In genomic region chr6:36625161-36625919, GRCh38 we compare ENCODE assay signal across 12 cellular contexts. TPM values are rescaled to one million over a fixed set of nuclear protein-coding genes. Genes with fewer than 3 reads are reported as not detected.
DNase-seq lines count a peak whose midpoint lies in the region; ATAC-seq, FAIRE-seq and TF ChIP-seq lines count a peak whose summit lies in the region.
"Had no signal": no experiment of that assay in that cellular context is flagged by ENCODE, and none has a peak within 500 bp of the region (broad histone marks: within the 10 kb centered on the region; RNA-seq: fewer than 3 reads in every experiment).

No MANE protein-coding gene starts in this region.

- no peak overlapping the region for H3K4me3 Mint-ChIP-seq in WTC11

- intact Hi-C loops in posterior vena cava (cut with DNase I) = loop anchor here in 1 of 2 donors (10.0 kb wide), 1 partner anchor 109 kb away; no protein-coding TSS in a partner anchor

- H3K27me3 Mint-ChIP-seq in WTC11 (ENCODE audit: low read depth) = no peaks in the 10 kb centered on the region

- H3K36me3 Mint-ChIP-seq in WTC11 = no peaks in the 10 kb centered on the region

- no peak for TF ChIP-seq CTCF in WTC11 (IDR thresholded peaks at IDR 0.05)

- peak; percentile 32 for DNase-seq in Caki2 (ENCODE audit: low read depth)
- peak; percentile 30 to 78 for DNase-seq in NCI-H2081 (lab: John Stamatoyannopoulos, UW)
- peak; percentile 36 for DNase-seq in dedifferentiated amniotic fluid mesenchymal stem cell (ENCODE audit: extremely low spot score)
- peak; percentile 76 for DNase-seq in posterior vena cava (ENCODE audit: low spot score)
- DNase-seq in stimulated activated CD4-positive, alpha-beta T cell treated with anti-CD3 and anti-CD28 coated beads, Interleukin-15, amount 100 ng/mL, for 24 hours = no peak
- no peak for DNase-seq in MV-4-11 (lab: John Stamatoyannopoulos, UW)
- no peak for DNase-seq in frontal cortex (ENCODE audit: low spot score in 2 of 2)
- DNase-seq in WTC11 (ENCODE audit: low spot score) = no peak
- DNase-seq: activated CD4-positive, alpha-beta T cell treated with anti-CD3 and anti-CD28 coated beads for 1 hour; MM.1S had no signal

- peaks cover 6% of the 10 kb centered on the region for H3K4me1 Mint-ChIP-seq in WTC11

- CTCF ChIA-PET in WTC11 (lab: Charles Lee) = interaction anchor here (1.3 to 2.3 kb wide), 6 partner anchors 54 to 157 kb away, joined by 3 to 11 read pairs (median 6); partner anchors contain the start of gene CDKN1A

- no peak for ATAC-seq in WTC11
- ATAC-seq: HCT116 had no signal

- no peak overlapping the region for H3K27ac Mint-ChIP-seq in WTC11

- POLR2A ChIA-PET in WTC11 (lab: Charles Lee) = no interaction called here

- no peak for FAIRE-seq in frontal cortex (lab: Jason Lieb, UNC)
- FAIRE-seq: colon had no signal

- in situ Hi-C loops in Caki2 (cut with HindIII; ENCODE audit: low pct_unique_long_range_greater_than_20kb, low sequenced_read_pairs) = no loop called here

- H3K9me3 Mint-ChIP-seq in WTC11 = no peaks in the 10 kb centered on the region

TF ChIP-seq in WTC11, 78 proteins besides CTCF, POLR2A, EP300 and RAD21:
- TF ChIP-seq STAT6 (CRISPR knock-in tag; conservative IDR thresholded peaks at IDR 0.05; ENCODE audit: low read depth) = no peak
- no peak for TF ChIP-seq NFE2L1 (CRISPR knock-in tag; IDR thresholded peaks at IDR 0.05)
- no peak for TF ChIP-seq JUN (CRISPR knock-in tag; IDR thresholded peaks at IDR 0.05)
- TF ChIP-seq NR1H2 (CRISPR knock-in tag; IDR thresholded peaks at IDR 0.05) = no peak
- no peak for TF ChIP-seq MLX (CRISPR knock-in tag; IDR thresholded peaks at IDR 0.05)
- TF ChIP-seq IRF1 (CRISPR knock-in tag; IDR thresholded peaks at IDR 0.05) = no peak
- no peak for TF ChIP-seq EMX1 (CRISPR knock-in tag; IDR thresholded peaks at IDR 0.05)
- TF ChIP-seq SOX15 (CRISPR knock-in tag; IDR thresholded peaks at IDR 0.05) = no peak
- TF ChIP-seq HMGXB4 (CRISPR knock-in tag; IDR thresholded peaks at IDR 0.05) = no peak
- TF ChIP-seq TEAD1 (CRISPR knock-in tag; IDR thresholded peaks at IDR 0.05) = no peak
- TF ChIP-seq ZSCAN18 (CRISPR knock-in tag; IDR thresholded peaks at IDR 0.05) = no peak
- TF ChIP-seq FOXJ3 (CRISPR knock-in tag; IDR thresholded peaks at IDR 0.05; ENCODE audit: borderline replicate concordance) = no peak
- no peak for TF ChIP-seq NFATC4 (CRISPR knock-in tag; IDR thresholded peaks at IDR 0.05)
- TF ChIP-seq ZNF263 (CRISPR knock-in tag; IDR thresholded peaks at IDR 0.05; ENCODE audit: low read depth) = no peak
- no peak for TF ChIP-seq PRRX2 (CRISPR knock-in tag; IDR thresholded peaks at IDR 0.05)
- TF ChIP-seq ZNF396 (CRISPR knock-in tag; IDR thresholded peaks at IDR 0.05; ENCODE audit: borderline replicate concordance) = no peak
- TF ChIP-seq ZNF416 (CRISPR knock-in tag; IDR thresholded peaks at IDR 0.05) = no peak
- TF ChIP-seq ZBTB43 (CRISPR knock-in tag; IDR thresholded peaks at IDR 0.05) = no peak
- TF ChIP-seq ERG (CRISPR knock-in tag; IDR thresholded peaks at IDR 0.05) = no peak

RNA-seq across cellular contexts. Expression of gene SRSF3, which starts 31.2 kb away (rescaled TPM):
- 239 and 247 TPM in 2 replicates for total RNA-seq in Caki2 (2014; rRNA removed; shearing (Covaris generic); ENCODE audit: low replicate concordance)
- total RNA-seq in posterior vena cava (100 to 1,000 TPM; 170 to 190 TPM), frontal cortex (217 TPM), WTC11 (2021) (554 to 645 TPM (median 644 TPM) in 3 replicates)

RNA-seq across cellular contexts. Expression of gene CDKN1A, which starts 53.2 kb away (rescaled TPM):
- 217 and 218 TPM in 2 replicates for total RNA-seq in Caki2 (2014; rRNA removed; shearing (Covaris generic); ENCODE audit: low replicate concordance)
- total RNA-seq in posterior vena cava (100 to 1,000 TPM in 1 of 2 donors, 10 to 100 TPM in 1; 87.4 to 195 TPM), frontal cortex (2.0 TPM), WTC11 (2021) (35.9 to 75.1 TPM (median 38.1 TPM) in 3 replicates)

Comparison
In these comparisons a context has a peak if more than half of its experiments do, and no peak if none do; other contexts are left out.
1. DNase-seq: peak in Caki2 (single experiment), NCI-H2081 (2 of 2), dedifferentiated amniotic fluid mesenchymal stem cell (single experiment) and posterior vena cava (single experiment); none in stimulated activated CD4-positive, alpha-beta T cell treated with anti-CD3 and anti-CD28 coated beads, Interleukin-15, amount 100 ng/mL, for 24 hours (single experiment), MV-4-11 (single experiment), frontal cortex (0 of 2) and WTC11 (single experiment).
2. RNA of gene CDKN1A, which starts 53.2 kb away (total RNA-seq): 217 to 218 TPM in Caki2, 87.4 to 195 TPM in posterior vena cava and 35.9 to 75.1 TPM in WTC11; 2.0 TPM in frontal cortex (single experiment); every median in the first group is over 10 times any median in the second.